Comparison of ENCODE assay signal across 1 cellular context in the genomic region with DNA sequence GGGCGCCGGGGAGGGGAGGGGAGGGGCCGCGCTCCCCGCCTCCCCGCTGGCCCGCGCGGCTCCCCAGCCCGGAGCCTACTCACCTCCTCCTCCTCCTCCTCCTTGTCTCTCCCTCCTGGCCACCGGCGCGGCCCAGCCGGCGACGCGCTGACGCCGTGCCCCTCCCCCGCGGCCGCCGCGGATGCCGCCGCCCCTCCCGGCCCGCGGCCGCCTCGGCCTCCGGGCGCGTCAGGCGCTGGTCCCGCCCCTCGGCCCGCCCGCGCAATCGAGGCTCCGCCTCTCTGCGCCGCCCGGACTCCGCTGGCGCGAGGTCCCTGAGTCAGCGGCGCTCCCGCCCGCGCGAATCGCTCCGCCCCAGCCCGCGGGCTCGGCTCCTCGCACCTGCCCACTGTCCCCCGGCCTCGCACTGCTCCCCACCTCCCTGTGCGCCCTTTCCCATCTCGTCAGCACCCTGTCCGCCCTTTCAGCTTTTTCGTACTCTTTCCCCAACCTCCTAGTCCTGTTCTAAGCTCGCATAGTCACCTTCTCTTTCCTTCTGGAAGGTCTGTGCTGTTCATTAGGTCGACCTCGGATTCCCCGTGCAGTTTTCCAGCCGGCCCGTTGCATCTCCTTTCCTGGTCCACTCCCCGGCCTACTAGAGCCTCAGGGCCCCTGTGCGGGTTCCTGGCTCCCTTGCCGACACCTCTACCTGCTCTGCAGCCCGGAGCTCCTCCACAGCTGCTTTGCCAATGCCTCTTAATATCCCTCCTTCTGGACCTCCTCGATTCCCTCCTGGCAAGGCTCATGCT.
TF ChIP-seq lines count a peak whose summit lies in the region.

No MANE protein-coding gene starts in this region.

TF ChIP-seq in HEK293, 187 proteins besides CTCF, POLR2A, EP300 and RAD21 (continued from another document):
- TF ChIP-seq ZFP37 (tag by site-specific recombination; IDR thresholded peaks at IDR 0.05): peak; percentile 71; the same call in 1 of the 2 replicates
- TF ChIP-seq, protein P1, sequence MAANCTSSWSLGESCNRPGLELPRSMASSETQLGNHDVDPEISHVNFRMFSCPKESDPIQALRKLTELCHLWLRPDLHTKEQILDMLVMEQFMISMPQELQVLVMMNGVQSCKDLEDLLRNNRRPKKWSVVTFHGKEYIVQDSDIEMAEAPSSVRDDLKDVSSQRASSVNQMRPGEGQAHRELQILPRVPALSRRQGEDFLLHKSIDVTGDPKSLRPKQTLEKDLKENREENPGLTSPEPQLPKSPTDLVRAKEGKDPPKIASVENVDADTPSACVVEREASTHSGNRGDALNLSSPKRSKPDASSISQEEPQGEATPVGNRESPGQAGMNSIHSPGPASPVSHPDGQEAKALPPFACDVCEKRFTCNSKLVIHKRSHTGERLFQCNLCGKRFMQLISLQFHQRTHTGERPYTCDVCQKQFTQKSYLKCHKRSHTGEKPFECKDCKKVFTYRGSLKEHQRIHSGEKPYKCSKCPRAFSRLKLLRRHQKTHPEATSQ (tag by site-specific recombination; IDR thresholded peaks at IDR 0.05): no peak
- peak; percentile 62; the same call in 1 of the 2 replicates for TF ChIP-seq KLF8 (tag by site-specific recombination; IDR thresholded peaks at IDR 0.05)
- TF ChIP-seq HIC1 (tag by site-specific recombination; IDR thresholded peaks at IDR 0.05): no peak
- no peak for TF ChIP-seq ZNF18 (tag by site-specific recombination; IDR thresholded peaks at IDR 0.05)
- TF ChIP-seq ZNF558 (tag by site-specific recombination; IDR thresholded peaks at IDR 0.05): no peak
- TF ChIP-seq ZNF561 (tag by site-specific recombination; IDR thresholded peaks at IDR 0.05; ENCODE audit: borderline replicate concordance): no peak
- TF ChIP-seq ZNF596 (tag by site-specific recombination; IDR thresholded peaks at IDR 0.05): no peak
- TF ChIP-seq ZNF560 (tag by site-specific recombination; IDR thresholded peaks at IDR 0.05; ENCODE audit: borderline replicate concordance): no peak
- TF ChIP-seq ZFHX2 (tag by site-specific recombination; conservative IDR thresholded peaks at IDR 0.05): peak; percentile 81
- TF ChIP-seq, protein P2, sequence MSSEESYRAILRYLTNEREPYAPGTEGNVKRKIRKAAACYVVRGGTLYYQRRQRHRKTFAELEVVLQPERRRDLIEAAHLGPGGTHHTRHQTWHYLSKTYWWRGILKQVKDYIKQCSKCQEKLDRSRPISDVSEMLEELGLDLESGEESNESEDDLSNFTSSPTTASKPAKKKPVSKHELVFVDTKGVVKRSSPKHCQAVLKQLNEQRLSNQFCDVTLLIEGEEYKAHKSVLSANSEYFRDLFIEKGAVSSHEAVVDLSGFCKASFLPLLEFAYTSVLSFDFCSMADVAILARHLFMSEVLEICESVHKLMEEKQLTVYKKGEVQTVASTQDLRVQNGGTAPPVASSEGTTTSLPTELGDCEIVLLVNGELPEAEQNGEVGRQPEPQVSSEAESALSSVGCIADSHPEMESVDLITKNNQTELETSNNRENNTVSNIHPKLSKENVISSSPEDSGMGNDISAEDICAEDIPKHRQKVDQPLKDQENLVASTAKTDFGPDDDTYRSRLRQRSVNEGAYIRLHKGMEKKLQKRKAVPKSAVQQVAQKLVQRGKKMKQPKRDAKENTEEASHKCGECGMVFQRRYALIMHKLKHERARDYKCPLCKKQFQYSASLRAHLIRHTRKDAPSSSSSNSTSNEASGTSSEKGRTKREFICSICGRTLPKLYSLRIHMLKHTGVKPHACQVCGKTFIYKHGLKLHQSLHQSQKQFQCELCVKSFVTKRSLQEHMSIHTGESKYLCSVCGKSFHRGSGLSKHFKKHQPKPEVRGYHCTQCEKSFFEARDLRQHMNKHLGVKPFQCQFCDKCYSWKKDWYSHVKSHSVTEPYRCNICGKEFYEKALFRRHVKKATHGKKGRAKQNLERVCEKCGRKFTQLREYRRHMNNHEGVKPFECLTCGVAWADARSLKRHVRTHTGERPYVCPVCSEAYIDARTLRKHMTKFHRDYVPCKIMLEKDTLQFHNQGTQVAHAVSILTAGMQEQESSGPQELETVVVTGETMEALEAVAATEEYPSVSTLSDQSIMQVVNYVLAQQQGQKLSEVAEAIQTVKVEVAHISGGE (tag by site-specific recombination; conservative IDR thresholded peaks at IDR 0.05; ENCODE audit: low read depth): 0 out of 2 replicates have a peak, but pooled peaks have one; percentile 26
- peak; percentile 78; the same call in 1 of the 2 replicates for TF ChIP-seq ZNF600 (tag by site-specific recombination; IDR thresholded peaks at IDR 0.05)
